ENCODE assay signal across 43 cellular contexts in genomic region chr4:185028625-185029024, GRCh38. TPM values are rescaled to one million over a fixed set of nuclear protein-coding genes. Genes with fewer than 3 reads are reported as not detected.
"Had no signal": no experiment of that assay in that cellular context is flagged by ENCODE, and none has a peak within 500 bp of the region (broad histone marks: within the 10 kb centered on the region; RNA-seq: fewer than 3 reads in every experiment).

No MANE protein-coding gene starts in this region.

- H3K36me3 Mint-ChIP-seq: activated naive CD4-positive, alpha-beta T cell treated with anti-CD3 and anti-CD28 coated beads, Interleukin-2, amount 10 ng/mL, durations not matched to agents 7 days and 5 days; activated naive CD4-positive, alpha-beta T cell treated with anti-CD3 and anti-CD28 coated beads, Interleukin-2, amount 50 U/mL, for 24 hours; activated naive CD4-positive, alpha-beta T cell treated with anti-CD3 and anti-CD28 coated beads, Interleukin-2, amount 50 U/mL, for 72 hours; activated naive CD8-positive, alpha-beta T cell; activated naive CD8-positive, alpha-beta T cell treated with anti-CD3 and anti-CD28 coated beads for 36 hours; activated naive CD8-positive, alpha-beta T cell treated with anti-CD3 and anti-CD28 coated beads, Interleukin-2, amount 10 ng/mL, durations not matched to agents 7 days and 5 days; brain had no signal

- H3K4me3 Mint-ChIP-seq: activated naive CD4-positive, alpha-beta T cell treated with anti-CD3 and anti-CD28 coated beads for 36 hours; activated naive CD4-positive, alpha-beta T cell treated with anti-CD3 and anti-CD28 coated beads, Interleukin-2, amount 10 ng/mL, durations not matched to agents 7 days and 5 days; activated naive CD4-positive, alpha-beta T cell treated with anti-CD3 and anti-CD28 coated beads, Interleukin-2, amount 50 U/mL, for 24 hours; activated naive CD8-positive, alpha-beta T cell; activated naive CD8-positive, alpha-beta T cell treated with anti-CD3 and anti-CD28 coated beads for 36 hours; activated naive CD8-positive, alpha-beta T cell treated with anti-CD3 and anti-CD28 coated beads, Interleukin-2, amount 10 ng/mL, durations not matched to agents 7 days and 5 days; activated naive CD8-positive, alpha-beta T cell treated with anti-CD3 and anti-CD28 coated beads, Interleukin-2, amount 50 U/mL, for 24 hours; activated T-cell treated with anti-CD3 and anti-CD28 coated beads, Interleukin-2, amount 50 U/mL, for 24 hours; activated T-cell treated with anti-CD3 and anti-CD28 coated beads, Interleukin-2, amount 50 U/mL, for 4 hours; activated T-cell treated with anti-CD3 and anti-CD28 coated beads, Interleukin-2, amount 50 U/mL, for 72 hours; activated T-helper 1 cell treated with anti-CD3 and anti-CD28 coated beads, Interleukin-12 subunit alpha, Interleukin-12 subunit beta, Interleukin-2, Interleukin-4 antibody, amounts not matched to agents 30 ng/mL and 10 ng/mL and 1 ng/mL, durations not matched to agents 14 hours and 24 hours and 36 hours; activated T-helper 17 cell treated with anti-CD3 and anti-CD28 coated beads, Interleukin-2, amount 50 U/mL, for 72 hours; brain; central memory CD8-positive, alpha-beta T cell had no signal

- H3K27ac Mint-ChIP-seq: activated naive CD4-positive, alpha-beta T cell treated with anti-CD3 and anti-CD28 coated beads for 36 hours; activated naive CD4-positive, alpha-beta T cell treated with anti-CD3 and anti-CD28 coated beads, Interleukin-2, amount 10 ng/mL, durations not matched to agents 7 days and 5 days; activated naive CD4-positive, alpha-beta T cell treated with anti-CD3 and anti-CD28 coated beads, Interleukin-2, amount 50 U/mL, for 24 hours; activated naive CD4-positive, alpha-beta T cell treated with anti-CD3 and anti-CD28 coated beads, Interleukin-2, amount 50 U/mL, for 72 hours; activated naive CD8-positive, alpha-beta T cell; activated naive CD8-positive, alpha-beta T cell treated with anti-CD3 and anti-CD28 coated beads for 36 hours; activated naive CD8-positive, alpha-beta T cell treated with anti-CD3 and anti-CD28 coated beads, Interleukin-2, amount 10 ng/mL, durations not matched to agents 7 days and 5 days; activated naive CD8-positive, alpha-beta T cell treated with anti-CD3 and anti-CD28 coated beads, Interleukin-2, amount 50 U/mL, for 24 hours; activated T-cell treated with anti-CD3 and anti-CD28 coated beads, Interleukin-2, amount 50 U/mL, for 24 hours; activated T-cell treated with anti-CD3 and anti-CD28 coated beads, Interleukin-2, amount 50 U/mL, for 72 hours; activated T-helper 1 cell treated with anti-CD3 and anti-CD28 coated beads, Interleukin-12 subunit alpha, Interleukin-12 subunit beta, Interleukin-2, Interleukin-4 antibody, amounts not matched to agents 30 ng/mL and 10 ng/mL and 1 ng/mL, durations not matched to agents 14 hours and 24 hours and 36 hours; activated T-helper 17 cell treated with anti-CD3 and anti-CD28 coated beads, Interleukin-2, amount 50 U/mL, for 72 hours; activated T-helper 2 cell treated with anti-CD3 and anti-CD28 coated beads, Interferon-gamma antibody, Interleukin-2, Interleukin-4, amounts not matched to agents 10 μg/mL and 5 μg/mL and 100 μg/mL, durations not matched to agents 14 hours and 24 hours and 36 hours; brain had no signal

- H3K4me1 Mint-ChIP-seq: activated naive CD4-positive, alpha-beta T cell treated with anti-CD3 and anti-CD28 coated beads, Interleukin-2, amount 10 ng/mL, durations not matched to agents 7 days and 5 days; activated naive CD4-positive, alpha-beta T cell treated with anti-CD3 and anti-CD28 coated beads, Interleukin-2, amount 50 U/mL, for 24 hours; activated naive CD8-positive, alpha-beta T cell treated with anti-CD3 and anti-CD28 coated beads for 36 hours; activated naive CD8-positive, alpha-beta T cell treated with anti-CD3 and anti-CD28 coated beads, Interleukin-2, amount 10 ng/mL, durations not matched to agents 7 days and 5 days; activated naive CD8-positive, alpha-beta T cell treated with anti-CD3 and anti-CD28 coated beads, Interleukin-2, amount 50 U/mL, for 24 hours; activated T-helper 17 cell treated with anti-CD3 and anti-CD28 coated beads, Interleukin-2, amount 50 U/mL, for 72 hours; central memory CD8-positive, alpha-beta T cell had no signal

- H3K4me1 ChIP-seq: adrenal gland, ascending aorta, body of pancreas, breast epithelium had no signal

- H3K9me3 ChIP-seq: adrenal gland, ascending aorta, body of pancreas, breast epithelium had no signal

- DNase-seq: activated effector memory CD4-positive, alpha-beta T cell treated with anti-CD3 and anti-CD28 coated beads, Interleukin-2, amount 50 U/mL, for 16 hours; activated effector memory CD4-positive, alpha-beta T cell treated with Interleukin-2 at 50 U/mL for 16 hours; activated gamma-delta T cell; activated gamma-delta T cell treated with Interleukin-2 at 50 U/mL for 16 hours; activated naive CD4-positive, alpha-beta T cell; activated naive CD4-positive, alpha-beta T cell treated with anti-CD3 and anti-CD28 coated beads for 36 hours; activated naive CD4-positive, alpha-beta T cell treated with anti-CD3 and anti-CD28 coated beads, Interleukin-2, amount 10 ng/mL, durations not matched to agents 7 days and 5 days; activated naive CD4-positive, alpha-beta T cell treated with anti-CD3 and anti-CD28 coated beads, Interleukin-2, amount 50 U/mL, for 16 hours; activated naive CD4-positive, alpha-beta T cell treated with Interleukin-2 at 50 U/mL for 16 hours; activated naive CD8-positive, alpha-beta T cell treated with anti-CD3 and anti-CD28 coated beads for 36 hours; activated naive CD8-positive, alpha-beta T cell treated with anti-CD3 and anti-CD28 coated beads, Interleukin-2, amount 10 ng/mL, durations not matched to agents 7 days and 5 days; activated naive CD8-positive, alpha-beta T cell treated with anti-CD3 and anti-CD28 coated beads, Interleukin-2, amount 50 U/mL, for 24 hours; activated T-cell treated with anti-CD3 and anti-CD28 coated beads, Interleukin-2, amount 50 U/mL, for 1 hour; activated T-cell treated with anti-CD3 and anti-CD28 coated beads, Interleukin-2, amount 50 U/mL, for 24 hours; activated T-cell treated with anti-CD3 and anti-CD28 coated beads, Interleukin-2, amount 50 U/mL, for 4 hours; activated T-cell treated with anti-CD3 and anti-CD28 coated beads, Interleukin-2, amount 50 U/mL, for 48 hours; activated T-cell treated with anti-CD3 and anti-CD28 coated beads, Interleukin-2, amount 50 U/mL, for 72 hours; adrenal gland; amniotic stem cell; amygdala; anterior cingulate cortex; aorta; body of pancreas; brain microvascular endothelial cell; caudate nucleus; central memory CD4-positive, alpha-beta T cell; cerebellar nuclear complex had no signal

- H3K27me3 ChIP-seq: ascending aorta, body of pancreas had no signal

- H3K36me3 ChIP-seq: adrenal gland, ascending aorta, brain microvascular endothelial cell, breast epithelium, cardiac muscle cell had no signal

- H3K9me3 Mint-ChIP-seq: activated naive CD4-positive, alpha-beta T cell treated with anti-CD3 and anti-CD28 coated beads for 36 hours; activated naive CD4-positive, alpha-beta T cell treated with anti-CD3 and anti-CD28 coated beads, Interleukin-2, amount 10 ng/mL, durations not matched to agents 7 days and 5 days; activated naive CD4-positive, alpha-beta T cell treated with anti-CD3 and anti-CD28 coated beads, Interleukin-2, amount 50 U/mL, for 24 hours; activated naive CD4-positive, alpha-beta T cell treated with anti-CD3 and anti-CD28 coated beads, Interleukin-2, amount 50 U/mL, for 72 hours; activated naive CD8-positive, alpha-beta T cell treated with anti-CD3 and anti-CD28 coated beads for 36 hours; activated naive CD8-positive, alpha-beta T cell treated with anti-CD3 and anti-CD28 coated beads, Interleukin-2, amount 10 ng/mL, durations not matched to agents 7 days and 5 days; activated naive CD8-positive, alpha-beta T cell treated with anti-CD3 and anti-CD28 coated beads, Interleukin-2, amount 50 U/mL, for 24 hours; activated T-cell treated with anti-CD3 and anti-CD28 coated beads, Interleukin-2, amount 50 U/mL, for 24 hours; activated T-cell treated with anti-CD3 and anti-CD28 coated beads, Interleukin-2, amount 50 U/mL, for 4 hours; activated T-cell treated with anti-CD3 and anti-CD28 coated beads, Interleukin-2, amount 50 U/mL, for 72 hours; activated T-helper 1 cell treated with anti-CD3 and anti-CD28 coated beads, Interleukin-12 subunit alpha, Interleukin-12 subunit beta, Interleukin-2, Interleukin-4 antibody, amounts not matched to agents 30 ng/mL and 10 ng/mL and 1 ng/mL, durations not matched to agents 14 hours and 24 hours and 36 hours; activated T-helper 17 cell treated with anti-CD3 and anti-CD28 coated beads, Interleukin-2, amount 50 U/mL, for 72 hours; activated T-helper 2 cell treated with anti-CD3 and anti-CD28 coated beads, Interferon-gamma antibody, Interleukin-2, Interleukin-4, amounts not matched to agents 10 μg/mL and 5 μg/mL and 100 μg/mL, durations not matched to agents 14 hours and 24 hours and 36 hours; central memory CD8-positive, alpha-beta T cell had no signal

- H3K27ac ChIP-seq: adrenal gland, ascending aorta, body of pancreas, brain microvascular endothelial cell, breast epithelium, cardiac muscle cell had no signal

- H3K4me3 ChIP-seq: adrenal gland, ascending aorta, body of pancreas, breast epithelium, cardiac muscle cell had no signal

RNA-seq across cellular contexts. Expression of gene HELT, which starts 10.3 kb away (rescaled TPM):
- total RNA-seq: activated naive CD4-positive, alpha-beta T cell treated with anti-CD3 and anti-CD28 coated beads for 36 hours; activated naive CD4-positive, alpha-beta T cell treated with anti-CD3 and anti-CD28 coated beads, Interleukin-2, amount 50 U/mL, for 72 hours; activated naive CD8-positive, alpha-beta T cell treated with anti-CD3 and anti-CD28 coated beads for 36 hours; activated naive CD8-positive, alpha-beta T cell treated with anti-CD3 and anti-CD28 coated beads, Interleukin-2, amount 10 ng/mL, durations not matched to agents 7 days and 5 days; activated T-cell treated with anti-CD3 and anti-CD28 coated beads, Interleukin-2, amount 50 U/mL, for 4 hours; activated T-cell treated with anti-CD3 and anti-CD28 coated beads, Interleukin-2, amount 50 U/mL, for 72 hours; activated T-helper 1 cell treated with anti-CD3 and anti-CD28 coated beads, Interleukin-12 subunit alpha, Interleukin-12 subunit beta, Interleukin-2, Interleukin-4 antibody, amounts not matched to agents 30 ng/mL and 10 ng/mL and 1 ng/mL, durations not matched to agents 14 hours and 24 hours and 36 hours; activated T-helper 17 cell treated with anti-CD3 and anti-CD28 coated beads, Interleukin-2, amount 50 U/mL, for 72 hours; activated T-helper 2 cell treated with anti-CD3 and anti-CD28 coated beads, Interferon-gamma antibody, Interleukin-2, Interleukin-4, amounts not matched to agents 10 μg/mL and 5 μg/mL and 100 μg/mL, durations not matched to agents 14 hours and 24 hours and 36 hours; adrenal gland; aorta; ascending aorta; astrocyte; body of pancreas; breast epithelium; bronchial epithelial cell; cardiac muscle cell; cardiac septum; cerebellum; chondrocyte had no signal
